In genomic region chr11:56611174-56611573, GRCh38 we compare ENCODE assay signal across 37 cellular contexts. TPM values are rescaled to one million over a fixed set of nuclear protein-coding genes. Genes with fewer than 3 reads are reported as not detected.
"Had no signal": no experiment of that assay in that cellular context is flagged by ENCODE, and none has a peak within 500 bp of the region (broad histone marks: within the 10 kb centered on the region; RNA-seq: fewer than 3 reads in every experiment).

No MANE protein-coding gene starts in this region.

- H3K4me3 ChIP-seq: neural progenitor cell, ovary, psoas muscle, skin epidermis, smooth muscle cell, spleen, suprapubic skin, testis, tibial artery, transverse colon, upper lobe of right lung, uterus had no signal

- H3K4me1 Mint-ChIP-seq: naive thymus-derived CD4-positive, alpha-beta T cell; natural killer cell; nephron; neural progenitor cell; stimulated activated memory B cell treated with anti-CD40 and anti-IgM and Interleukin-4, amounts not matched to agents 10 μg/mL and 1 μg/mL and 100 μg/mL, for 72 hours; stimulated activated naive CD8-positive, alpha-beta T cell treated with anti-CD3 and anti-CD28 coated beads, Interleukin-15, amount 100 ng/mL, for 72 hours had no signal

- H3K4me3 Mint-ChIP-seq: naive thymus-derived CD4-positive, alpha-beta T cell; natural killer cell; nephron; neural progenitor cell; stimulated activated memory B cell treated with anti-CD40 and anti-IgM and Interleukin-4, amounts not matched to agents 10 μg/mL and 1 μg/mL and 100 μg/mL, for 72 hours; stimulated activated naive CD8-positive, alpha-beta T cell treated with anti-CD3 and anti-CD28 coated beads, Interleukin-15, amount 100 ng/mL, for 72 hours; type B pancreatic cell had no signal

- H3K79me2 ChIP-seq: parathyroid adenoma had no signal

- H3K9me3 ChIP-seq: ovary, psoas muscle, spleen, suprapubic skin, testis, tibial artery, transverse colon, upper lobe of right lung, uterus had no signal

- H3K27ac ChIP-seq: neural progenitor cell, ovary, parathyroid adenoma, psoas muscle, skin epidermis, spleen, suprapubic skin, testis, tibial artery, transverse colon, upper lobe of right lung, uterus had no signal

- H3K27me3 Mint-ChIP-seq: naive thymus-derived CD4-positive, alpha-beta T cell; stimulated activated memory B cell treated with anti-CD40 and anti-IgM and Interleukin-4, amounts not matched to agents 10 μg/mL and 1 μg/mL and 100 μg/mL, for 72 hours; stimulated activated naive CD8-positive, alpha-beta T cell treated with anti-CD3 and anti-CD28 coated beads, Interleukin-15, amount 100 ng/mL, for 72 hours; type B pancreatic cell had no signal

- H3K27ac Mint-ChIP-seq: naive thymus-derived CD4-positive, alpha-beta T cell; natural killer cell; nephron; neural progenitor cell; progenitor cell of endocrine pancreas; stimulated activated memory B cell treated with anti-CD40 and anti-IgM and Interleukin-4, amounts not matched to agents 10 μg/mL and 1 μg/mL and 100 μg/mL, for 72 hours; stimulated activated naive CD8-positive, alpha-beta T cell treated with anti-CD3 and anti-CD28 coated beads, Interleukin-15, amount 100 ng/mL, for 72 hours; type B pancreatic cell had no signal

- H3K9me3 Mint-ChIP-seq: nephron, neural progenitor cell, type B pancreatic cell had no signal

- H3K27me3 ChIP-seq: neural progenitor cell, ovary, spleen, suprapubic skin, testis, tibial artery, transverse colon, upper lobe of right lung, uterus had no signal

- H2AFZ ChIP-seq: neural progenitor cell, parathyroid adenoma had no signal

- ATAC-seq: naive thymus-derived CD4-positive, alpha-beta T cell; natural killer cell; psoas muscle; right cardiac atrium; sciatic nerve; stimulated activated memory B cell treated with anti-CD40 and anti-IgM and Interleukin-4, amounts not matched to agents 10 μg/mL and 1 μg/mL and 100 μg/mL, for 72 hours; stimulated activated naive CD8-positive, alpha-beta T cell treated with anti-CD3 and anti-CD28 coated beads, Interleukin-15, amount 100 ng/mL, for 72 hours; stimulated activated naive CD8-positive, alpha-beta T cell treated with anti-CD3 and anti-CD28 coated beads, Interleukin-15, Interleukin-2, amounts not matched to agents 100 U/mL and 50 U/mL, for 24 hours; upper lobe of right lung had no signal

- H3K36me3 ChIP-seq: neural progenitor cell, ovary, spleen, suprapubic skin, tibial artery, transverse colon, upper lobe of right lung, uterus had no signal

- DNase-seq: naive thymus-derived CD4-positive, alpha-beta T cell; natural killer cell; occipital lobe; ovary; posterior cingulate gyrus; psoas muscle; right cardiac atrium; spleen; stimulated activated CD4-positive, alpha-beta T cell treated with anti-CD3 and anti-CD28 coated beads, Interleukin-12 subunit alpha, Interleukin-12 subunit beta, amount 100 ng/mL, for 4 hours; stimulated activated CD4-positive, alpha-beta T cell treated with anti-CD3 and anti-CD28 coated beads, Interleukin-1b, Interleukin-23, amount 100 ng/mL, for 48 hours; stimulated activated CD4-positive, alpha-beta T cell treated with anti-CD3 and anti-CD28 coated beads, Interleukin-4, amount 100 ng/mL, for 1 hour; stimulated activated CD4-positive, alpha-beta T cell treated with anti-CD3 and anti-CD28 coated beads, Interleukin-4, amount 100 ng/mL, for 4 hours; stimulated activated CD8-positive, alpha-beta memory T cell treated with anti-CD3 and anti-CD28 coated beads, Interleukin-4, amount 100 ng/mL, for 48 hours; stimulated activated naive CD4-positive, alpha-beta T cell; stimulated activated naive CD8-positive, alpha-beta T cell treated with anti-CD3 and anti-CD28 coated beads, Interleukin-15, amount 100 ng/mL, for 72 hours; stimulated activated naive CD8-positive, alpha-beta T cell treated with anti-CD3 and anti-CD28 coated beads, Interleukin-15, Interleukin-2, amounts not matched to agents 100 U/mL and 50 U/mL, for 24 hours; substantia nigra; testis; tibial artery; transverse colon; upper lobe of right lung; uterus had no signal

- H3K4me1 ChIP-seq: neural progenitor cell, parathyroid adenoma, psoas muscle, spleen, suprapubic skin, testis, tibial artery, transverse colon, upper lobe of right lung, uterus had no signal

- H3K4me2 ChIP-seq: neural progenitor cell, smooth muscle cell had no signal

- H3K36me3 Mint-ChIP-seq: naive thymus-derived CD4-positive, alpha-beta T cell; natural killer cell; neural progenitor cell; stimulated activated memory B cell treated with anti-CD40 and anti-IgM and Interleukin-4, amounts not matched to agents 10 μg/mL and 1 μg/mL and 100 μg/mL, for 72 hours; type B pancreatic cell had no signal

RNA-seq across cellular contexts. Expression of gene OR5M1, which starts 3.5 kb away (rescaled TPM):
- total RNA-seq: naive thymus-derived CD4-positive, alpha-beta T cell; natural killer cell; occipital lobe; osteoblast; ovary; progenitor cell of endocrine pancreas; psoas muscle; renal cortical epithelial cell; right cardiac atrium; sciatic nerve; smooth muscle cell; spleen; suprapubic skin; testis; transverse colon; upper lobe of right lung; urinary bladder; uterus had no signal
- polyA plus RNA-seq: naive thymus-derived CD4-positive, alpha-beta T cell; neural cell; ovary; psoas muscle; right cardiac atrium; smooth muscle cell; spleen; urinary bladder had no signal

RNA-seq across cellular contexts. Expression of gene OR5AP2, which starts 31.1 kb away (rescaled TPM):
- total RNA-seq: naive thymus-derived CD4-positive, alpha-beta T cell; natural killer cell; occipital lobe; osteoblast; ovary; progenitor cell of endocrine pancreas; psoas muscle; renal cortical epithelial cell; right cardiac atrium; sciatic nerve; smooth muscle cell; spleen; suprapubic skin; testis; transverse colon; upper lobe of right lung; urinary bladder; uterus had no signal
- polyA plus RNA-seq: naive thymus-derived CD4-positive, alpha-beta T cell; neural cell; ovary; psoas muscle; right cardiac atrium; smooth muscle cell; spleen; thymus; urinary bladder had no signal

RNA-seq across cellular contexts. Expression of gene OR5M10, which starts 33.7 kb away (rescaled TPM):
- total RNA-seq: naive thymus-derived CD4-positive, alpha-beta T cell; natural killer cell; occipital lobe; osteoblast; ovary; progenitor cell of endocrine pancreas; psoas muscle; renal cortical epithelial cell; right cardiac atrium; sciatic nerve; smooth muscle cell; spleen; suprapubic skin; testis; transverse colon; upper lobe of right lung; urinary bladder; uterus had no signal
- polyA plus RNA-seq: naive thymus-derived CD4-positive, alpha-beta T cell; neural cell; ovary; psoas muscle; right cardiac atrium; smooth muscle cell; spleen; thymus; urinary bladder had no signal

RNA-seq across cellular contexts. Expression of gene OR5AR1, which starts 52.3 kb away (rescaled TPM):
- total RNA-seq: naive thymus-derived CD4-positive, alpha-beta T cell; natural killer cell; occipital lobe; osteoblast; ovary; progenitor cell of endocrine pancreas; psoas muscle; renal cortical epithelial cell; right cardiac atrium; sciatic nerve; smooth muscle cell; spleen; suprapubic skin; testis; transverse colon; upper lobe of right lung; urinary bladder; uterus had no signal
- polyA plus RNA-seq: naive thymus-derived CD4-positive, alpha-beta T cell; neural cell; ovary; psoas muscle; right cardiac atrium; smooth muscle cell; spleen; thymus; urinary bladder had no signal
